ENCODE assay signal across 20 cellular contexts in the genomic region with DNA sequence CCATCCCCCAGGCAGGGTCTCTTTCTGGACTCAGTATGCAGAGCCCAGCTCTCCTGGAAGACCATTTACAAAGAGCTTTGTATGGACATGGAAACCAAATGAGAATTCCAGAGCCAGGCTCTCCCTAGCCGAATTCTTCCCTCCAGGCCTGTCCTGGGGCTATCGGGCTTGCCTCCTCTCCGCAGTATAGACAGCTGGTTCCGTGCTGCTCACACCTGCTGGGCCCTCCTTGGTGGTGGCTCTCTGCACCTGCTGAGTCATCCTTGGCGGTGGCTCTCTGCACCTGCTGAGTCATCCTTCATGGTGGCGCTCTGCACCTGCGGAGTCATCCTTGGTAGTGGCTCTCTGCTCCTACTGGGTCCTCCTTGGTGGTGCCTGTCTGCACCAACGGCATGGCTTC.
A peak's percentile ranks its signal among the peaks of the same experiment; 100 is the strongest.
DNase-seq lines count a peak whose midpoint lies in the region; ATAC-seq lines count a peak whose summit lies in the region.
"Had no signal": no experiment of that assay in that cellular context is flagged by ENCODE, and none has a peak within 500 bp of the region (broad histone marks: within the 10 kb centered on the region; RNA-seq: fewer than 3 reads in every experiment).

No MANE protein-coding gene starts in this region.

- no peak for ATAC-seq in GM21528 (IDR thresholded peaks at IDR 0.05; ENCODE audit: low FRiP score, unreplicated experiment)
- ATAC-seq: activated CD8-positive, alpha-beta T cell treated with anti-CD3 and anti-CD28 coated beads for 36 hours; Panc1; stimulated activated memory B cell treated with anti-CD40 and anti-IgM and Interleukin-4, amounts not matched to agents 10 μg/mL and 1 μg/mL and 100 μg/mL, for 72 hours; T-helper 17 cell had no signal

- peak; percentile 50 for DNase-seq in activated effector memory CD4-positive, alpha-beta T cell treated with anti-CD3 and anti-CD28 coated beads, Interleukin-2, amount 50 U/mL, for 16 hours
- DNase-seq in activated effector memory CD4-positive, alpha-beta T cell treated with Interleukin-2 at 50 U/mL for 16 hours = no peak
- peak; percentile 10 for DNase-seq in Jurkat, Clone E6-1 (ENCODE audit: low read depth, low spot score)
- DNase-seq in SHP77 treated with DMSO at 0.1 percent for 48 hours (lab: John Stamatoyannopoulos, UW) = peak; percentile 74
- DNase-seq in T-helper 9 cell = no peak
- no peak for DNase-seq in activated naive CD4-positive, alpha-beta T cell treated with anti-CD3 and anti-CD28 coated beads, Interleukin-2, amount 50 U/mL, for 16 hours
- DNase-seq: activated CD8-positive, alpha-beta T cell treated with anti-CD3 and anti-CD28 coated beads for 36 hours; activated naive CD4-positive, alpha-beta T cell; activated T-cell treated with anti-CD3 and anti-CD28 coated beads, Interleukin-2, amount 50 U/mL, for 1 hour; amniotic stem cell; CD4-positive, CD25-positive, alpha-beta regulatory T cell; DND-41; mammary epithelial cell; T-helper 17 cell; uterus had no signal

- H3K4me3 ChIP-seq in Jurkat, Clone E6-1 (ENCODE audit: low read length) = no peak overlapping the region
- H3K4me3 ChIP-seq: SJSA1, skin epidermis, uterus had no signal

Comparison
In these comparisons a context has a peak if more than half of its experiments do, and no peak if none do; other contexts are left out.
1. DNase-seq: peak in activated effector memory CD4-positive, alpha-beta T cell treated with anti-CD3 and anti-CD28 coated beads, Interleukin-2, amount 50 U/mL, for 16 hours (single experiment), Jurkat, Clone E6-1 (single experiment) and SHP77 treated with DMSO at 0.1 percent for 48 hours (single experiment); none in activated effector memory CD4-positive, alpha-beta T cell treated with Interleukin-2 at 50 U/mL for 16 hours (single experiment), T-helper 9 cell (single experiment) and activated naive CD4-positive, alpha-beta T cell treated with anti-CD3 and anti-CD28 coated beads, Interleukin-2, amount 50 U/mL, for 16 hours (single experiment).